Comparison of ENCODE assay signal across 9 cellular contexts in genomic region chr15:58521293-58521991, GRCh38.
DNase-seq lines count a peak whose midpoint lies in the region; ATAC-seq, FAIRE-seq and TF ChIP-seq lines count a peak whose summit lies in the region.
"Had no signal": no experiment of that assay in that cellular context is flagged by ENCODE, and none has a peak within 500 bp of the region (broad histone marks: within the 10 kb centered on the region; RNA-seq: fewer than 3 reads in every experiment).

No MANE protein-coding gene starts in this region.

- no peak for TF ChIP-seq EP300 in HepG2 (IDR thresholded peaks at IDR 0.05; ENCODE audit: low read depth in 2 of 2, low read length in 2 of 2)
- TF ChIP-seq EP300 in HepG2 (CRISPR knock-in tag; IDR thresholded peaks at IDR 0.05; ENCODE audit: borderline replicate concordance): no peak

- H3K4me1 ChIP-seq in HepG2 (ENCODE audit: insufficient read depth, low read length): peaks cover 29% of the 10 kb centered on the region

- peak; percentile 86 for DNase-seq in CMK (ENCODE audit: low read depth)
- DNase-seq in NCI-H69 (lab: John Stamatoyannopoulos, UW): peak; percentile 68
- no peak for DNase-seq in chondrocyte (ENCODE audit: low spot score)
- DNase-seq in HepG2 (ENCODE audit: low spot score): peak; percentile 42
- DNase-seq in activated CD8-positive, alpha-beta T cell treated with anti-CD3 and anti-CD28 coated beads for 36 hours: no peak
- DNase-seq in amniotic stem cell (lab: John Stamatoyannopoulos, UW): no peak

- peaks cover 4% of the 10 kb centered on the region for H3K9me3 Mint-ChIP-seq in chondrocyte (ENCODE audit: low read depth)
- H3K9me3 Mint-ChIP-seq in activated CD8-positive, alpha-beta T cell treated with anti-CD3 and anti-CD28 coated beads for 36 hours: peaks cover under 1% of the 10 kb centered on the region

- no TSS peak for BruUV-seq in HepG2 (replicated peaks; lab: Mats Ljungman, UMichigan)

- H3K4me1 Mint-ChIP-seq in chondrocyte (ENCODE audit: low read depth): peaks cover 41% of the 10 kb centered on the region
- peaks cover 41% of the 10 kb centered on the region for H3K4me1 Mint-ChIP-seq in activated CD8-positive, alpha-beta T cell treated with anti-CD3 and anti-CD28 coated beads for 36 hours (ENCODE audit: low read depth)

- TF ChIP-seq POLR2A in HepG2 (IDR thresholded peaks at IDR 0.05; ENCODE audit: insufficient read depth in 1 of 2, low read depth in 2 of 2, low read length in 2 of 2): no peak

- no peaks in the 10 kb centered on the region for H3K36me3 Mint-ChIP-seq in chondrocyte (ENCODE audit: low read depth)
- H3K36me3 Mint-ChIP-seq in activated CD8-positive, alpha-beta T cell treated with anti-CD3 and anti-CD28 coated beads for 36 hours (ENCODE audit: low read depth): peaks cover under 1% of the 10 kb centered on the region

- H3K27me3 Mint-ChIP-seq in chondrocyte (ENCODE audit: low read depth): no peaks in the 10 kb centered on the region
- no peaks in the 10 kb centered on the region for H3K27me3 Mint-ChIP-seq in activated CD8-positive, alpha-beta T cell treated with anti-CD3 and anti-CD28 coated beads for 36 hours
- H3K27me3 Mint-ChIP-seq: stimulated activated naive CD8-positive, alpha-beta T cell treated with anti-CD3 and anti-CD28 coated beads, Interleukin-15, Interleukin-2, amounts not matched to agents 100 ng/mL and 50 ng/mL, for 24 hours had no signal

- H3K36me3 ChIP-seq in HepG2 (replicated peaks in 1 of 2; ENCODE audit: control insufficient read depth in 1 of 2, insufficient read depth in 2 of 2, low read length in 2 of 2): no peaks in the 10 kb centered on the region

- peak overlapping the region; percentile 50 for H3K27ac Mint-ChIP-seq in chondrocyte (ENCODE audit: unreplicated experiment)
- no peak overlapping the region for H3K27ac Mint-ChIP-seq in activated CD8-positive, alpha-beta T cell treated with anti-CD3 and anti-CD28 coated beads for 36 hours
- H3K27ac Mint-ChIP-seq: stimulated activated naive CD8-positive, alpha-beta T cell treated with anti-CD3 and anti-CD28 coated beads, Interleukin-15, Interleukin-2, amounts not matched to agents 100 ng/mL and 50 ng/mL, for 24 hours had no signal

- CTCF ChIA-PET in HepG2 (lab: Yijun Ruan, JAX; ENCODE audit: low intra/inter-chr PET ratio, low total read pairs): no interaction called here
- CTCF ChIA-PET in activated CD8-positive, alpha-beta T cell treated with anti-CD3 and anti-CD28 coated beads for 36 hours (lab: Charles Lee): interaction anchor here (0.7 kb wide), 1 partner anchor 57 kb away, joined by 3 read pairs; no protein-coding TSS in a partner anchor

- no peak overlapping the region for H3K4me3 ChIP-seq in HepG2 (replicated peaks in 1 of 3; ENCODE audit: insufficient read depth in 1 of 3, low read depth in 2 of 3, low read length in 3 of 3)

- POLR2A ChIA-PET in HepG2 (lab: Yijun Ruan, JAX): no interaction called here
- POLR2A ChIA-PET in activated CD8-positive, alpha-beta T cell treated with anti-CD3 and anti-CD28 coated beads for 36 hours (lab: Charles Lee): no interaction called here

- no peak overlapping the region for H3K27ac ChIP-seq in HepG2 (ENCODE audit: extremely low read length, insufficient read depth, low read length)

- WGBS in HepG2 (ENCODE audit: low lambda C conversion rate): 96% methylated on average over 13 of the region's 13 CpGs

- H3K4me3 Mint-ChIP-seq in chondrocyte (ENCODE audit: unreplicated experiment): no peak overlapping the region
- no peak overlapping the region for H3K4me3 Mint-ChIP-seq in activated CD8-positive, alpha-beta T cell treated with anti-CD3 and anti-CD28 coated beads for 36 hours
- H3K4me3 Mint-ChIP-seq: stimulated activated naive CD8-positive, alpha-beta T cell treated with anti-CD3 and anti-CD28 coated beads, Interleukin-15, Interleukin-2, amounts not matched to agents 100 ng/mL and 50 ng/mL, for 24 hours had no signal

- H3K4me2 ChIP-seq in HepG2 (ENCODE audit: low read depth, low read length): no peak overlapping the region

- no peak for TF ChIP-seq CTCF in chondrocyte (IDR thresholded peaks at IDR 0.05)
- no peak for TF ChIP-seq CTCF in HepG2 (CRISPR knock-in tag; IDR thresholded peaks at IDR 0.05)
- no peak for TF ChIP-seq CTCF in activated CD8-positive, alpha-beta T cell treated with anti-CD3 and anti-CD28 coated beads for 36 hours (IDR thresholded peaks at IDR 0.05)

- H3K79me2 ChIP-seq in HepG2 (ENCODE audit: insufficient read depth, low read length): no peaks in the 10 kb centered on the region

- no peak overlapping the region for H2AFZ ChIP-seq in HepG2 (ENCODE audit: low read length)

- no peaks in the 10 kb centered on the region for H4K20me1 ChIP-seq in HepG2 (ENCODE audit: insufficient read depth, low read length)

- no peaks in the 10 kb centered on the region for H3K27me3 ChIP-seq in HepG2 (ENCODE audit: control insufficient read depth in 1 of 2, insufficient read depth in 2 of 2, low read length in 2 of 2)

- FAIRE-seq in HepG2 (lab: Jason Lieb, UNC): no peak

- no peak overlapping the region for H3K9ac ChIP-seq in HepG2 (ENCODE audit: insufficient read depth, low read depth, low read length)

- intact Hi-C loops in HepG2 (cut with micrococcal nuclease; ENCODE audit: unreplicated experiment): no loop called here
- intact Hi-C loops in activated CD8-positive, alpha-beta T cell treated with anti-CD3 and anti-CD28 coated beads for 36 hours (cut with micrococcal nuclease): no loop called here

- ATAC-seq in HepG2 (no peak; the same call in 2 of the 3 replicates), HG02938 (IDR thresholded peaks at IDR 0.05; ENCODE audit: unreplicated experiment) (no peak), HG02763 (IDR thresholded peaks at IDR 0.05; ENCODE audit: unreplicated experiment) (no peak)
- no peak for ATAC-seq in activated CD8-positive, alpha-beta T cell treated with anti-CD3 and anti-CD28 coated beads for 36 hours

- H3K9me3 ChIP-seq in HepG2 (ENCODE audit: low read length): no peaks in the 10 kb centered on the region

- in situ Hi-C loops in HepG2 (cut with HindIII; ENCODE audit: extremely low pct_ligation_motif_present, low pct_unique_long_range_greater_than_20kb): loop anchor here (10.0 kb wide), 1 partner anchor 47 kb away; no protein-coding TSS in a partner anchor

- TF ChIP-seq RAD21 in HepG2 (CRISPR knock-in tag; IDR thresholded peaks at IDR 0.05): no peak

TF ChIP-seq in HepG2, 621 proteins besides CTCF, POLR2A, EP300 and RAD21:
- TF ChIP-seq, protein P1, sequence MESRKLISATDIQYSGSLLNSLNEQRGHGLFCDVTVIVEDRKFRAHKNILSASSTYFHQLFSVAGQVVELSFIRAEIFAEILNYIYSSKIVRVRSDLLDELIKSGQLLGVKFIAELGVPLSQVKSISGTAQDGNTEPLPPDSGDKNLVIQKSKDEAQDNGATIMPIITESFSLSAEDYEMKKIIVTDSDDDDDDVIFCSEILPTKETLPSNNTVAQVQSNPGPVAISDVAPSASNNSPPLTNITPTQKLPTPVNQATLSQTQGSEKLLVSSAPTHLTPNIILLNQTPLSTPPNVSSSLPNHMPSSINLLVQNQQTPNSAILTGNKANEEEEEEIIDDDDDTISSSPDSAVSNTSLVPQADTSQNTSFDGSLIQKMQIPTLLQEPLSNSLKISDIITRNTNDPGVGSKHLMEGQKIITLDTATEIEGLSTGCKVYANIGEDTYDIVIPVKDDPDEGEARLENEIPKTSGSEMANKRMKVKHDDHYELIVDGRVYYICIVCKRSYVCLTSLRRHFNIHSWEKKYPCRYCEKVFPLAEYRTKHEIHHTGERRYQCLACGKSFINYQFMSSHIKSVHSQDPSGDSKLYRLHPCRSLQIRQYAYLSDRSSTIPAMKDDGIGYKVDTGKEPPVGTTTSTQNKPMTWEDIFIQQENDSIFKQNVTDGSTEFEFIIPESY (CRISPR knock-in tag; IDR thresholded peaks at IDR 0.05): peak; percentile 63
- TF ChIP-seq TEAD2 (CRISPR knock-in tag; IDR thresholded peaks at IDR 0.05) (no peak), FOSL2 (CRISPR knock-in tag; IDR thresholded peaks at IDR 0.05) (peak; percentile 31; the same call in 1 of the 2 replicates), SP140L (CRISPR knock-in tag; IDR thresholded peaks at IDR 0.05; ENCODE audit: borderline replicate concordance) (no peak)
- TF ChIP-seq, protein P2, sequence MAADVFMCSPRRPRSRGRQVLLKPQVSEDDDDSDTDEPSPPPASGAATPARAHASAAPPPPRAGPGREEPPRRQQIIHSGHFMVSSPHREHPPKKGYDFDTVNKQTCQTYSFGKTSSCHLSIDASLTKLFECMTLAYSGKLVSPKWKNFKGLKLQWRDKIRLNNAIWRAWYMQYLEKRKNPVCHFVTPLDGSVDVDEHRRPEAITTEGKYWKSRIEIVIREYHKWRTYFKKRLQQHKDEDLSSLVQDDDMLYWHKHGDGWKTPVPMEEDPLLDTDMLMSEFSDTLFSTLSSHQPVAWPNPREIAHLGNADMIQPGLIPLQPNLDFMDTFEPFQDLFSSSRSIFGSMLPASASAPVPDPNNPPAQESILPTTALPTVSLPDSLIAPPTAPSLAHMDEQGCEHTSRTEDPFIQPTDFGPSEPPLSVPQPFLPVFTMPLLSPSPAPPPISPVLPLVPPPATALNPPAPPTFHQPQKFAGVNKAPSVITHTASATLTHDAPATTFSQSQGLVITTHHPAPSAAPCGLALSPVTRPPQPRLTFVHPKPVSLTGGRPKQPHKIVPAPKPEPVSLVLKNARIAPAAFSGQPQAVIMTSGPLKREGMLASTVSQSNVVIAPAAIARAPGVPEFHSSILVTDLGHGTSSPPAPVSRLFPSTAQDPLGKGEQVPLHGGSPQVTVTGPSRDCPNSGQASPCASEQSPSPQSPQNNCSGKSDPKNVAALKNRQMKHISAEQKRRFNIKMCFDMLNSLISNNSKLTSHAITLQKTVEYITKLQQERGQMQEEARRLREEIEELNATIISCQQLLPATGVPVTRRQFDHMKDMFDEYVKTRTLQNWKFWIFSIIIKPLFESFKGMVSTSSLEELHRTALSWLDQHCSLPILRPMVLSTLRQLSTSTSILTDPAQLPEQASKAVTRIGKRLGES (CRISPR knock-in tag; IDR thresholded peaks at IDR 0.05; ENCODE audit: borderline replicate concordance): no peak

Comparison
In these comparisons a context has a peak if more than half of its experiments do, and no peak if none do; other contexts are left out.
1. DNase-seq: peak in CMK (single experiment), NCI-H69 (single experiment) and HepG2 (single experiment); none in chondrocyte (single experiment), activated CD8-positive, alpha-beta T cell treated with anti-CD3 and anti-CD28 coated beads for 36 hours (single experiment) and amniotic stem cell (single experiment).